11 cellular contexts compared by ENCODE assay signal in the genomic region with DNA sequence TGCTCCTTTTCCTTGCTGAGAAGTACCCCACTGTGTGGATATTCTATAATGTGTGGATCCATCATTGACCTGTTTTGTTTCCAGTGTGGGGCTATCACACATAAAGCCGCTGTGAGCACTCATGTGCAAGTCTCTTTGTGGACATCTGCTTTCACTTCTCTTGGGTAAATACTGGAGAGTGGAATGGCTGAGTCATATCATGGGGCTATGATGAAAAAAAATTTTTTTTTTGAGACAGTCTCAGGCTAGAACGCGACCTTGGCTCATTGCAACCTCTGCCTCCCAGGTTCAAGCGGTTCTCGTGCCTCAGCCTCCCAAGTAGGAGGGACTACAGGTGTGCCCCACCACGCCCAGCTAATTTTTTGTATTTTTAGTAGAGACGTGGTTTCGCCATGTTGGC. TPM values are rescaled to one million over a fixed set of nuclear protein-coding genes. Genes with fewer than 3 reads are reported as not detected.
DNase-seq lines count a peak whose midpoint lies in the region; ATAC-seq and TF ChIP-seq lines count a peak whose summit lies in the region.
"Had no signal": no experiment of that assay in that cellular context is flagged by ENCODE, and none has a peak within 500 bp of the region (broad histone marks: within the 10 kb centered on the region; RNA-seq: fewer than 3 reads in every experiment).

No MANE protein-coding gene starts in this region.

- WGBS in ovary, 3 donors: 48 to 77% (median 62%) methylated on average over 8 of the region's 8 CpGs

- H3K4me3 ChIP-seq in RWPE2 (ENCODE audit: severe bottlenecking) (no peak overlapping the region), ovary (no peak overlapping the region)

- H3K9me3 Mint-ChIP-seq in progenitor cell of endocrine pancreas (ENCODE audit: low read depth): no peaks in the 10 kb centered on the region

- TF ChIP-seq CTCF in RWPE2 (IDR thresholded peaks at IDR 0.05; ENCODE audit: poor library complexity, severe bottlenecking): no peak
- no peak for TF ChIP-seq CTCF in ovary (IDR thresholded peaks at IDR 0.05)
- TF ChIP-seq CTCF in progenitor cell of endocrine pancreas (IDR thresholded peaks at IDR 0.05; ENCODE audit: unreplicated experiment): no peak

- TF ChIP-seq POLR2A in ovary (IDR thresholded peaks at IDR 0.05): no peak

- intact Hi-C loops in ovary (cut with DNase I): no loop called here

- H3K36me3 ChIP-seq in RWPE2 (ENCODE audit: low read depth) (no peaks in the 10 kb centered on the region), ovary (no peaks in the 10 kb centered on the region)

- H3K9me3 ChIP-seq in RWPE2 (ENCODE audit: severe bottlenecking) (no peaks in the 10 kb centered on the region), ovary (no peaks in the 10 kb centered on the region)

- DNase-seq in A172 (ENCODE audit: low spot score) (peak; percentile 40), GM04504 (ENCODE audit: low read depth) (peak; percentile 76), RWPE2 (ENCODE audit: low spot score) (no peak), fibroblast of the conjunctiva (ENCODE audit: low read depth) (peak; percentile 82), ovary (no peak), progenitor cell of endocrine pancreas (ENCODE audit: low spot score, unreplicated experiment) (no peak)
- DNase-seq: stimulated activated CD4-positive, alpha-beta T cell treated with anti-CD3 and anti-CD28 coated beads, Interleukin-2, amount 100 ng/mL, for 48 hours had no signal

- ATAC-seq in RWPE2 (ENCODE audit: low read depth): peak; percentile 37; the same call in 1 of the 3 replicates
- ATAC-seq in HG02759 (IDR thresholded peaks at IDR 0.05; ENCODE audit: unreplicated experiment): no peak
- no peak for ATAC-seq in GM18519 (IDR thresholded peaks at IDR 0.05; ENCODE audit: low FRiP score, unreplicated experiment)

- H3K4me3 Mint-ChIP-seq in progenitor cell of endocrine pancreas (ENCODE audit: low read depth): no peak overlapping the region

- H3K27ac Mint-ChIP-seq in progenitor cell of endocrine pancreas: no peak overlapping the region

- H3K27me3 Mint-ChIP-seq in progenitor cell of endocrine pancreas: peaks cover 7% of the 10 kb centered on the region

- H3K27me3 ChIP-seq in RWPE2 (ENCODE audit: insufficient read depth, poor library complexity, severe bottlenecking) (no peaks in the 10 kb centered on the region), ovary (no peaks in the 10 kb centered on the region)

- H3K4me1 ChIP-seq in RWPE2 (ENCODE audit: insufficient read depth, poor library complexity, severe bottlenecking) (peaks cover 3% of the 10 kb centered on the region), ovary (ENCODE audit: insufficient read depth) (no peaks in the 10 kb centered on the region)

- no peaks in the 10 kb centered on the region for H3K36me3 Mint-ChIP-seq in progenitor cell of endocrine pancreas (ENCODE audit: insufficient read depth)

- TF ChIP-seq EP300 in ovary (IDR thresholded peaks at IDR 0.05): no peak

- no peaks in the 10 kb centered on the region for H3K4me1 Mint-ChIP-seq in progenitor cell of endocrine pancreas (ENCODE audit: low read depth)

- H3K27ac ChIP-seq in RWPE2 (ENCODE audit: poor library complexity, severe bottlenecking) (peak overlapping the region; percentile 64), ovary (no peak overlapping the region)
- H3K27ac ChIP-seq: HL-60 had no signal

RNA-seq across cellular contexts. Expression of a gene that starts 7.7 kb away (rescaled TPM):
- total RNA-seq in A172 (2014; rRNA removed; shearing (Covaris generic)): 20.8 and 21.8 TPM in 2 replicates
- total RNA-seq in ovary (10 to 100 TPM; 21.9 to 50.4 (median 30.0) TPM), progenitor cell of endocrine pancreas (122 and 131 TPM in 2 replicates)
- polyA plus RNA-seq in ovary: 10 to 100 TPM; 27.4 to 57.8 TPM

RNA-seq across cellular contexts. Expression of a gene that starts 17.3 kb away (rescaled TPM):
- not detected in 2 replicates for total RNA-seq in A172 (2014; rRNA removed; shearing (Covaris generic))
- total RNA-seq in ovary (not detected), progenitor cell of endocrine pancreas (0.57 and 1.9 TPM in 2 replicates)
- under 1 TPM in 1 of 2 donors, not detected in 1; 0.22 TPM for polyA plus RNA-seq in ovary
- total RNA-seq: OCI-LY7 had no signal

Comparison
In these comparisons a context has a peak if more than half of its experiments do, and no peak if none do; other contexts are left out.
1. DNase-seq: peak in A172 (single experiment), GM04504 (single experiment) and fibroblast of the conjunctiva (single experiment); none in RWPE2 (single experiment), ovary (0 of 5) and progenitor cell of endocrine pancreas (single experiment).